Comparison of ENCODE assay signal across 15 cellular contexts in the genomic region with DNA sequence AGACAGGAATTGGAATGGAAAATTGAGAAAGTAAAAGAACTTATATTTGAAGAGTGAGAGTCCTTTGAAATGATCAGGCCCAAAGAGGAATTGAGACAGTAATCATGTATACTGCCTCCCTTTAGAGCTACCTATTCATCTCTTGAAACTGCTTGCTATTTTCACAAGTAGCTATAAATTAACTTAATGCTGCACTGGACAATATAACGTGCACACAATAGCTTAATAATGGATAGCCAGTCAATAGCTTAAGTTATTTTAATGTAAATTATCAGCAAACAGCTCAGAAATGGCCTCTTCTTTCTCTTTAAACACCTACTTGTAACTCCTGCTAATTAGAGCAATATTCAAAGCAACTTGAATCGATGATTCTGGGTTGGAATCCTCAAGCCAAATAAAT.
DNase-seq lines count a peak whose midpoint lies in the region; ATAC-seq and FAIRE-seq lines count a peak whose summit lies in the region.
"Had no signal": no experiment of that assay in that cellular context is flagged by ENCODE, and none has a peak within 500 bp of the region (broad histone marks: within the 10 kb centered on the region; RNA-seq: fewer than 3 reads in every experiment).

No MANE protein-coding gene starts in this region.

- FAIRE-seq in GM19239 (lab: Jason Lieb, UNC) = peak; percentile 18

- DNase-seq in GM19239 (ENCODE audit: insufficient read length, low spot score) = no peak
- DNase-seq in NCI-H1417 (lab: John Stamatoyannopoulos, UW) = peak in 2 of 3 experiments; percentile 48 to 82
- peak; percentile 44 for DNase-seq in NCI-H748 treated with DMSO at 0.1 percent for 48 hours (lab: John Stamatoyannopoulos, UW)
- DNase-seq in GM19240 (ENCODE audit: insufficient read length, low spot score) = no peak
- DNase-seq in NCI-H2227 (lab: John Stamatoyannopoulos, UW; ENCODE audit: unreplicated experiment) = no peak
- DNase-seq: Calu3; CD4-positive, alpha-beta memory T cell; COR-L47; DMS53; DMS79 treated with DMSO at 0.1 percent for 48 hours; GF-D8; GM23248; H9 had no signal

- ATAC-seq in HG03342 (IDR thresholded peaks at IDR 0.05; ENCODE audit: unreplicated experiment) = no peak
- ATAC-seq: HCT116 had no signal

Comparison
In these comparisons a context has a peak if more than half of its experiments do, and no peak if none do; other contexts are left out.
1. DNase-seq: peak in NCI-H1417 (2 of 3) and NCI-H748 treated with DMSO at 0.1 percent for 48 hours (single experiment); none in GM19239 (single experiment), GM19240 (single experiment) and NCI-H2227 (single experiment).